Comparison of ENCODE assay signal across 30 cellular contexts in the genomic region with DNA sequence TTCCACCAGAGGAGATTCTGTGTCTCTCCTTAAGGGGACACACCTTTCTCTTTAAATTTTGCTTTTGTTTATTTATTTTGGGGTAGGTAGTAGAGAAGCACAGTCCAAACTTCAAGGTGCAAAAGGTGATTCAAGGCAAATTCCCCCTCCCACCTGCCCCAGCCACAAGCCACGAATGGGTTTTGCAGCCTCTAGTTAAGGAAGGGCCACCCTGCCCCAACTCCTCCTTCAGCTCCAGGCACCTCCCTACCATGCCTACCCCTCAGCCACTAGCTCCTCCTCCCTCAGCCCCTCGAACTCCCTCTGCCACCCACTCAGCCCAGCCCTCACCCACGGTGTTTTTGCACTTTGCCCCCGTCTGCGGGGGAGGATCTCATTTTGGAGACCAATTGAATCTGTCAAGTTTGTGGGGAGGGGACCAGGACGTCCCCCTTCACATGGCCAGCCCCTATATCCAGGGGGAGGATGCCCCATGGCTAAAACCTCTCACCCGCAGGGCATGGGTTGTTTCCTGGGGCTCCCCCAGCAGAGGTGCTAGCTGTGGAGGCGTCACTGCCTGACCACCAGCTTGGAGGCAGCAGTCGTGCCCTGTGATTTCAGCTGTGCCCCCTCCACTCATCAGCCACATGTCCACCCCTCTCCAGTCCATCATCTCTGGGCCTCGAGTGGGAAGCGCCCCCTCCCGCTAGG. TPM values are rescaled to one million over a fixed set of nuclear protein-coding genes. Genes with fewer than 3 reads are reported as not detected.
DNase-seq lines count a peak whose midpoint lies in the region; ATAC-seq, FAIRE-seq and TF ChIP-seq lines count a peak whose summit lies in the region.
"Had no signal": no experiment of that assay in that cellular context is flagged by ENCODE, and none has a peak within 500 bp of the region (broad histone marks: within the 10 kb centered on the region; RNA-seq: fewer than 3 reads in every experiment).

No MANE protein-coding gene starts in this region.

- POLR2A ChIA-PET in HepG2 (lab: Yijun Ruan, JAX), result interaction anchor here (0.8 to 3.1 kb wide), 8 partner anchors 8 to 283 kb away, joined by 3 to 28 read pairs (median 7); no protein-coding TSS in a partner anchor

- no peaks in the 10 kb centered on the region for H3K9me3 ChIP-seq in HepG2 (ENCODE audit: low read length)
- H3K9me3 ChIP-seq: heart left ventricle, left lung, pancreas, upper lobe of right lung had no signal

- no peaks in the 10 kb centered on the region for H4K20me1 ChIP-seq in HepG2 (ENCODE audit: insufficient read depth, low read length)

- no peaks in the 10 kb centered on the region; a peak in 1 of 5 replicates for H3K27me3 ChIP-seq in HepG2 (ENCODE audit: control insufficient read depth in 1 of 2, insufficient read depth in 2 of 2, low read length in 2 of 2)
- H3K27me3 ChIP-seq: pancreas, upper lobe of right lung had no signal

- H3K27ac ChIP-seq in HepG2 (ENCODE audit: extremely low read length, insufficient read depth, low read length), result peak overlapping the region; percentile 67
- H3K27ac ChIP-seq: heart left ventricle, left lung, pancreas, upper lobe of right lung, VCaP had no signal

- no TSS peak for BruUV-seq in HepG2 (replicated peaks; lab: Mats Ljungman, UMichigan)

- peak; percentile 40 for ATAC-seq in HG02885 (IDR thresholded peaks at IDR 0.05; ENCODE audit: poor library complexity, unreplicated experiment)
- ATAC-seq in HepG2, result peak; percentile 51
- peak; percentile 44 for ATAC-seq in stimulated activated naive CD8-positive, alpha-beta T cell treated with anti-CD3 and anti-CD28 coated beads, Interleukin-15, Interleukin-2, amounts not matched to agents 100 U/mL and 50 U/mL, for 24 hours
- ATAC-seq in HG03520 (IDR thresholded peaks at IDR 0.05; ENCODE audit: unreplicated experiment), result no peak
- ATAC-seq: heart left ventricle, left lung, Panc1, pancreas, upper lobe of right lung had no signal

- no peak for TF ChIP-seq CTCF in HepG2 (CRISPR knock-in tag; IDR thresholded peaks at IDR 0.05)

- CTCF ChIA-PET in HepG2 (lab: Yijun Ruan, JAX; ENCODE audit: low intra/inter-chr PET ratio, low total read pairs), result no interaction called here

- FAIRE-seq in GM12892 (lab: Jason Lieb, UNC) (peak; percentile 40), HepG2 (lab: Jason Lieb, UNC) (peak; percentile 87)
- FAIRE-seq: colon, pancreas had no signal

- no peak overlapping the region for H3K9ac ChIP-seq in HepG2 (ENCODE audit: insufficient read depth, low read depth, low read length)

- H3K36me3 ChIP-seq in HepG2 (replicated peaks in 1 of 2; ENCODE audit: control insufficient read depth in 1 of 2, insufficient read depth in 2 of 2, low read length in 2 of 2), result peaks cover 0 to 4% of the 10 kb centered on the region in 2 experiments; a peak in 1 of 5 replicates
- H3K36me3 ChIP-seq: left lung, pancreas, upper lobe of right lung had no signal

- intact Hi-C loops in HepG2 (cut with micrococcal nuclease; ENCODE audit: unreplicated experiment), result no loop called here

- TF ChIP-seq EP300 in HepG2 (IDR thresholded peaks at IDR 0.05; ENCODE audit: low read depth in 2 of 2, low read length in 2 of 2) (peak in 1 of 2 experiments; percentile 43; a peak in 2 of 4 replicates), HepG2 (CRISPR knock-in tag; IDR thresholded peaks at IDR 0.05; ENCODE audit: borderline replicate concordance) (0 out of 2 replicates have a peak, but pooled peaks have one; percentile 8)

- in situ Hi-C loops in HepG2 (cut with HindIII; ENCODE audit: extremely low pct_ligation_motif_present, low pct_unique_long_range_greater_than_20kb), result no loop called here

- WGBS in HepG2 (ENCODE audit: low lambda C conversion rate), result 50% methylated on average over 12 of the region's 12 CpGs

- peak overlapping the region in 1 of 3 experiments; percentile 26; a peak in 2 of 6 replicates for H3K4me3 ChIP-seq in HepG2 (replicated peaks in 1 of 3; ENCODE audit: insufficient read depth in 1 of 3, low read depth in 2 of 3, low read length in 3 of 3)
- H3K4me3 ChIP-seq: heart left ventricle, left lung, pancreas, smooth muscle cell, upper lobe of right lung had no signal

- peaks cover 85% of the 10 kb centered on the region for H3K4me1 ChIP-seq in HepG2 (ENCODE audit: insufficient read depth, low read length)

- H2AFZ ChIP-seq in HepG2 (ENCODE audit: low read length), result no peak overlapping the region

- no peak for TF ChIP-seq RAD21 in HepG2 (CRISPR knock-in tag; IDR thresholded peaks at IDR 0.05)

- H3K79me2 ChIP-seq in HepG2 (ENCODE audit: insufficient read depth, low read length), result peaks cover 16% of the 10 kb centered on the region

- H3K4me2 ChIP-seq in HepG2 (ENCODE audit: low read depth, low read length), result peak overlapping the region; percentile 54
- H3K4me2 ChIP-seq: smooth muscle cell had no signal

- DNase-seq in GM12892 (ENCODE audit: insufficient read length) (no peak), HepG2 (ENCODE audit: low spot score) (no peak), inferior parietal cortex (ENCODE audit: extremely low spot score) (no peak), NCI-H2227 treated with DMSO at 0.1 percent for 48 hours (lab: John Stamatoyannopoulos, UW) (no peak)
- no peak for DNase-seq in stimulated activated naive CD8-positive, alpha-beta T cell treated with anti-CD3 and anti-CD28 coated beads, Interleukin-15, Interleukin-2, amounts not matched to agents 100 U/mL and 50 U/mL, for 24 hours
- DNase-seq: activated CD4-positive, alpha-beta T cell treated with anti-CD3 and anti-CD28 coated beads for 48 hours; CD4-positive, alpha-beta T cell; DMS 273 treated with DMSO at 0.1 percent for 48 hours; effector CD8-positive, alpha-beta T cell; H9; heart left ventricle; KBM-7; left lung; NCI-H1105 treated with DMSO at 0.1 percent for 48 hours; NCI-H1930; NCI-H526 treated with DMSO at 0.1 percent for 48 hours; pancreas; SHP77; stimulated activated CD4-positive, alpha-beta T cell treated with anti-CD3 and anti-CD28 coated beads, Interleukin-1b, Interleukin-23, amount 100 ng/mL, for 48 hours; substantia nigra; upper lobe of right lung had no signal

- no peak for TF ChIP-seq POLR2A in GM12892 (IDR thresholded peaks at IDR 0.05; ENCODE audit: low read depth, low read length)
- TF ChIP-seq POLR2A in HepG2 (IDR thresholded peaks at IDR 0.05; ENCODE audit: insufficient read depth in 1 of 2, low read depth in 2 of 2, low read length in 2 of 2), result no peak; a peak in 1 of 4 replicates

TF ChIP-seq in HepG2, 621 proteins besides CTCF, POLR2A, EP300 and RAD21 (continues in another document):
- TF ChIP-seq ZNF747 (CRISPR knock-in tag; IDR thresholded peaks at IDR 0.05; ENCODE audit: borderline replicate concordance) (peak; percentile 24; the same call in 1 of the 2 replicates), KAT8 (CRISPR knock-in tag; IDR thresholded peaks at IDR 0.05) (no peak), HDAC2 (CRISPR knock-in tag; IDR thresholded peaks at IDR 0.05) (peak; percentile 30; the same call in 1 of the 2 replicates)

RNA-seq across cellular contexts. Expression of a gene that starts 4.5 kb away (rescaled TPM):
- 15.4 TPM for polyA plus RNA-seq in GM12892 (2012; ENCODE audit: missing spikeins)
- total RNA-seq in HepG2 (2016; rRNA removed; fragmentation: Illumina TruSeq; extraction: Trizol), result 34.1 and 42.7 TPM in 2 replicates
- total RNA-seq in HepG2 (2016; cell fraction: cytosol; rRNA removed; fragmentation: Illumina TruSeq; extraction: Trizol; ENCODE audit: low read depth), result 15.3 and 15.6 TPM in 2 replicates
- total RNA-seq in HepG2 (2016; cell fraction: insoluble cytoplasmic fraction; rRNA removed; fragmentation: Illumina TruSeq; extraction: Trizol), result 29.0 and 39.0 TPM in 2 replicates
- total RNA-seq in HepG2 (2016; cell fraction: membrane; rRNA removed; fragmentation: Illumina TruSeq; extraction: Trizol), result 16.2 and 18.8 TPM in 2 replicates
- 32.7 and 34.7 TPM in 2 replicates for total RNA-seq in HepG2 (2016; cell fraction: nucleus; rRNA removed; fragmentation: Illumina TruSeq; extraction: Trizol)
- polyA plus RNA-seq in HepG2 (2011; rRNA removed), result 35.2 and 36.1 TPM in 2 replicates
- 21.6 and 34.6 TPM in 2 replicates for polyA plus RNA-seq in HepG2 (2011; cell fraction: cytosol; rRNA removed)
- polyA plus RNA-seq in HepG2 (2011; cell fraction: nucleus; rRNA removed), result 105 and 120 TPM in 2 replicates
- polyA plus RNA-seq in HepG2 (2012), result 24.0 and 29.7 TPM in 2 replicates
- 20.5 and 22.5 TPM in 2 replicates for polyA plus RNA-seq in HepG2 (2016; cell fraction: cytosol; fragmentation: Illumina TruSeq; extraction: Trizol; ENCODE audit: low read depth)
- polyA plus RNA-seq in HepG2 (2016; cell fraction: insoluble cytoplasmic fraction; fragmentation: Illumina TruSeq; extraction: Trizol; ENCODE audit: low read depth), result 34.1 and 36.9 TPM in 2 replicates
- polyA plus RNA-seq in HepG2 (2016; cell fraction: membrane; fragmentation: Illumina TruSeq; extraction: Trizol; ENCODE audit: low read depth), result 23.2 and 26.6 TPM in 2 replicates
- polyA plus RNA-seq in HepG2 (2016; cell fraction: nucleus; fragmentation: Illumina TruSeq; extraction: Trizol; ENCODE audit: insufficient read depth, low read depth), result 70.0 and 73.3 TPM in 2 replicates
- 0.28 and 57.0 TPM in 2 replicates for polyA minus RNA-seq in HepG2 (2011; rRNA and poly(A)+ RNA removed; ENCODE audit: low replicate concordance)
- polyA minus RNA-seq in HepG2 (2011; cell fraction: cytosol; rRNA and poly(A)+ RNA removed), result 15.6 and 18.8 TPM in 2 replicates
- polyA minus RNA-seq in HepG2 (2011; cell fraction: nucleus; rRNA and poly(A)+ RNA removed), result 34.4 and 36.6 TPM in 2 replicates
- total RNA-seq: CD4-positive, alpha-beta T cell; HT1080; MCF 10A had no signal

RNA-seq across cellular contexts. Expression of a gene that starts 24.0 kb away (rescaled TPM):
- polyA plus RNA-seq in GM12892 (2012; ENCODE audit: missing spikeins), result 2.4 TPM
- total RNA-seq in HepG2 (2016; rRNA removed; fragmentation: Illumina TruSeq; extraction: Trizol), result 6.5 and 8.0 TPM in 2 replicates
- total RNA-seq in HepG2 (2016; cell fraction: cytosol; rRNA removed; fragmentation: Illumina TruSeq; extraction: Trizol; ENCODE audit: low read depth), result 0.40 and 0.97 TPM in 2 replicates
- 5.2 and 7.1 TPM in 2 replicates for total RNA-seq in HepG2 (2016; cell fraction: insoluble cytoplasmic fraction; rRNA removed; fragmentation: Illumina TruSeq; extraction: Trizol)
- 2.6 TPM in 2 replicates for total RNA-seq in HepG2 (2016; cell fraction: membrane; rRNA removed; fragmentation: Illumina TruSeq; extraction: Trizol)
- 6.6 and 6.8 TPM in 2 replicates for total RNA-seq in HepG2 (2016; cell fraction: nucleus; rRNA removed; fragmentation: Illumina TruSeq; extraction: Trizol)
- 9.0 and 11.3 TPM in 2 replicates for polyA plus RNA-seq in HepG2 (2011; rRNA removed)
- polyA plus RNA-seq in HepG2 (2011; cell fraction: cytosol; rRNA removed), result 4.6 and 5.3 TPM in 2 replicates
- polyA plus RNA-seq in HepG2 (2011; cell fraction: nucleus; rRNA removed), result 50.2 and 58.5 TPM in 2 replicates
- polyA plus RNA-seq in HepG2 (2012), result 7.4 and 10.0 TPM in 2 replicates
- 0.54 and 0.68 TPM in 2 replicates for polyA plus RNA-seq in HepG2 (2016; cell fraction: cytosol; fragmentation: Illumina TruSeq; extraction: Trizol; ENCODE audit: low read depth)
- polyA plus RNA-seq in HepG2 (2016; cell fraction: insoluble cytoplasmic fraction; fragmentation: Illumina TruSeq; extraction: Trizol; ENCODE audit: low read depth), result 6.9 and 8.9 TPM in 2 replicates
- 1.8 and 2.0 TPM in 2 replicates for polyA plus RNA-seq in HepG2 (2016; cell fraction: membrane; fragmentation: Illumina TruSeq; extraction: Trizol; ENCODE audit: low read depth)
- polyA plus RNA-seq in HepG2 (2016; cell fraction: nucleus; fragmentation: Illumina TruSeq; extraction: Trizol; ENCODE audit: insufficient read depth, low read depth), result 29.7 and 30.8 TPM in 2 replicates
- 18.1 TPM in 1 of 2 replicates, not detected in the other for polyA minus RNA-seq in HepG2 (2011; rRNA and poly(A)+ RNA removed; ENCODE audit: low replicate concordance)
- 4.5 and 5.7 TPM in 2 replicates for polyA minus RNA-seq in HepG2 (2011; cell fraction: cytosol; rRNA and poly(A)+ RNA removed)
- polyA minus RNA-seq in HepG2 (2011; cell fraction: nucleus; rRNA and poly(A)+ RNA removed), result 7.3 and 8.8 TPM in 2 replicates
- total RNA-seq: CD4-positive, alpha-beta T cell; epithelial cell of proximal tubule; HT1080; MCF 10A; smooth muscle cell had no signal
